Comparison of ENCODE assay signal across 8 cellular contexts in genomic region chr15:99704444-99704838, GRCh38. TPM values are rescaled to one million over a fixed set of nuclear protein-coding genes. Genes with fewer than 3 reads are reported as not detected.
DNase-seq lines count a peak whose midpoint lies in the region; ATAC-seq, FAIRE-seq and TF ChIP-seq lines count a peak whose summit lies in the region.

No MANE protein-coding gene starts in this region.

- no peak for TF ChIP-seq EP300 in SK-N-SH (IDR thresholded peaks at IDR 0.05; ENCODE audit: borderline replicate concordance in 1 of 2, low read depth in 1 of 2, low read length in 1 of 2)

- CTCF ChIA-PET in SK-N-SH (lab: Yijun Ruan, JAX): interaction anchor here (0.5 to 5.9 kb wide), 103 partner anchors 9 to 676 kb away, joined by 3 to 132 read pairs (median 5); partner anchors contain the start of genes LRRC28, LYSMD4, MEF2A and SYNM
- CTCF ChIA-PET in endothelial cell of umbilical vein (lab: Charles Lee): interaction anchor here (0.6 to 6.1 kb wide), 121 partner anchors 9 to 868 kb away, joined by 3 to 230 read pairs (median 6); partner anchors contain the start of genes LRRC28, LYSMD4, MEF2A and SYNM

- H3K9me1 ChIP-seq in endothelial cell of umbilical vein (replicated peaks; ENCODE audit: control insufficient read depth, extremely low read depth, insufficient read depth, low read length): no peaks in the 10 kb centered on the region

- H3K36me3 ChIP-seq in SK-N-SH (replicated peaks in 1 of 2; ENCODE audit: control insufficient read depth in 1 of 2, insufficient read depth in 2 of 2, low read length in 1 of 2) (peaks cover 0 to 15% of the 10 kb centered on the region in 2 experiments), endothelial cell of umbilical vein (ENCODE audit: control insufficient read depth in 2 of 2, extremely low read depth in 1 of 2, insufficient read depth in 2 of 2, low read length in 2 of 2) (no peaks in the 10 kb centered on the region)

- TF ChIP-seq POLR2A in GM12892 (IDR thresholded peaks at IDR 0.05; ENCODE audit: low read depth, low read length): no peak
- TF ChIP-seq POLR2A in endothelial cell of umbilical vein (IDR thresholded peaks at IDR 0.05; ENCODE audit: low read depth, low read length): no peak

- H3K27ac ChIP-seq in SK-N-SH (ENCODE audit: low read depth in 2 of 2, low read length in 1 of 2): peak overlapping the region in 1 of 2 experiments; percentile 80; a peak in 2 of 4 replicates
- H3K27ac ChIP-seq in endothelial cell of umbilical vein (ENCODE audit: insufficient read depth, low read depth, low read length): peak overlapping the region; percentile 75

- H4K20me1 ChIP-seq in SK-N-SH (ENCODE audit: insufficient read depth) (0 out of 2 replicates have a peak, but pooled peaks cover 3% of the 10 kb centered on the region), endothelial cell of umbilical vein (replicated peaks; ENCODE audit: control insufficient read depth, extremely low read depth, insufficient read depth, low read length) (no peaks in the 10 kb centered on the region)

- POLR2A ChIA-PET in SK-N-SH (lab: Yijun Ruan, JAX) (interaction anchor here (0.6 kb wide), 1 partner anchor 28 kb away, joined by 5 read pairs; the partner anchor contains the start of gene LYSMD4), endothelial cell of umbilical vein (lab: Charles Lee) (interaction anchor here (0.6 to 1.6 kb wide), 4 partner anchors 29 to 417 kb away, joined by 3 to 9 read pairs (median 4); partner anchors contain the start of genes LYSMD4 and MEF2A)

- H3K79me2 ChIP-seq in SK-N-SH (ENCODE audit: insufficient read depth) (no peaks in the 10 kb centered on the region), endothelial cell of umbilical vein (ENCODE audit: control insufficient read depth, insufficient read depth, low read length) (no peaks in the 10 kb centered on the region)

- no TSS peak for BruUV-seq in endothelial cell of umbilical vein (replicated peaks; lab: Mats Ljungman, UMichigan)

- intact Hi-C loops in endothelial cell of umbilical vein (cut with micrococcal nuclease): loop anchor here (1.0 to 5.0 kb wide), 8 partner anchors 51 to 602 kb away; partner anchors contain the start of gene MEF2A

- DNase-seq in AML-193 (lab: John Stamatoyannopoulos, UW): peak; percentile 86 to 89
- DNase-seq in GM12892 (ENCODE audit: insufficient read length): no peak
- DNase-seq in NCI-H1105 treated with DMSO at 0.1 percent for 48 hours (lab: John Stamatoyannopoulos, UW): peak; percentile 88
- peak; percentile 65 for DNase-seq in SK-N-SH
- peak; percentile 92 for DNase-seq in endothelial cell of umbilical vein (ENCODE audit: low read depth, low spot score)
- DNase-seq in mucosa of gallbladder (ENCODE audit: low spot score): peak; percentile 61
- no peak for DNase-seq in GM19240 (ENCODE audit: insufficient read length, low spot score)

- H3K4me1 ChIP-seq in SK-N-SH (ENCODE audit: control insufficient read depth in 1 of 2, insufficient read depth in 2 of 2, low read depth in 1 of 2, low read length in 1 of 2) (peaks cover 19 to 33% of the 10 kb centered on the region in 2 experiments), endothelial cell of umbilical vein (ENCODE audit: control insufficient read depth, extremely low read depth, insufficient read depth, low read length) (peaks cover 46% of the 10 kb centered on the region)

- ATAC-seq in HG02840 (IDR thresholded peaks at IDR 0.05; ENCODE audit: low FRiP score, unreplicated experiment): peak; percentile 47

- H3K4me2 ChIP-seq in SK-N-SH: no peak overlapping the region
- H3K4me2 ChIP-seq in endothelial cell of umbilical vein (ENCODE audit: insufficient read depth, low read length): peak overlapping the region; percentile 89

- no peak overlapping the region for H2AFZ ChIP-seq in SK-N-SH (ENCODE audit: low read depth)
- H2AFZ ChIP-seq in endothelial cell of umbilical vein (ENCODE audit: low read depth, low read length): no peak overlapping the region

- no peaks in the 10 kb centered on the region for H3K9me3 ChIP-seq in SK-N-SH
- H3K9me3 ChIP-seq in endothelial cell of umbilical vein (replicated peaks; ENCODE audit: control insufficient read depth, insufficient read depth, low read length): no peaks in the 10 kb centered on the region

- H3K4me3 ChIP-seq in SK-N-SH (ENCODE audit: low read depth in 2 of 2, low read length in 1 of 2) (no peak overlapping the region; a peak in 1 of 4 replicates), endothelial cell of umbilical vein (replicated peaks in 1 of 3; ENCODE audit: insufficient read depth in 1 of 3, low read depth in 1 of 3, low read length in 3 of 3) (no peak overlapping the region)

- H3F3A ChIP-seq in SK-N-SH (replicated peaks; ENCODE audit: insufficient read depth): peaks cover 17% of the 10 kb centered on the region

- TF ChIP-seq RAD21 in SK-N-SH (IDR thresholded peaks at IDR 0.05; ENCODE audit: low read length): peak; percentile 91

- dilution Hi-C loops in endothelial cell of umbilical vein (cut with MboI; ENCODE audit: extremely low pct_ligation_motif_present, low sequenced_read_pairs): loop anchor here (25.0 kb wide), 1 partner anchor 417 kb away; no protein-coding TSS in a partner anchor

- H3K9ac ChIP-seq in SK-N-SH: no peak overlapping the region
- H3K9ac ChIP-seq in endothelial cell of umbilical vein (replicated peaks; ENCODE audit: extremely low read depth, insufficient read depth, low read length): peak overlapping the region; percentile 89

- peak; percentile 93 for FAIRE-seq in GM12892 (lab: Jason Lieb, UNC)
- peak; percentile 84 for FAIRE-seq in endothelial cell of umbilical vein (lab: Jason Lieb, UNC)

- H3K27me3 ChIP-seq in SK-N-SH (ENCODE audit: insufficient read depth) (no peaks in the 10 kb centered on the region), endothelial cell of umbilical vein (ENCODE audit: control insufficient read depth in 2 of 2, insufficient read depth in 2 of 2, low read length in 2 of 2) (no peaks in the 10 kb centered on the region)

- WGBS in SK-N-SH (ENCODE audit: low lambda C conversion rate): 40% methylated on average over 3 of the region's 3 CpGs

- no peaks in the 10 kb centered on the region for H3K9me2 ChIP-seq in SK-N-SH

- TF ChIP-seq CTCF in SK-N-SH (IDR thresholded peaks at IDR 0.05): peak; percentile 77
- TF ChIP-seq CTCF in endothelial cell of umbilical vein (IDR thresholded peaks at IDR 0.05; ENCODE audit: extremely low read depth in 1 of 2, insufficient read depth in 1 of 2, low read depth in 1 of 2, low read length in 2 of 2): peak; percentile 50 to 61

TF ChIP-seq in SK-N-SH, 30 proteins besides CTCF, POLR2A, EP300 and RAD21:
- TF ChIP-seq CHD2 (IDR thresholded peaks at IDR 0.05; ENCODE audit: low read length, partially characterized antibody) (peak; percentile 41), ZBTB33 (IDR thresholded peaks at IDR 0.05; ENCODE audit: borderline replicate concordance, low read depth) (no peak), GATA2 (CRISPR knock-in tag; IDR thresholded peaks at IDR 0.05) (no peak), SMC3 (IDR thresholded peaks at IDR 0.05; ENCODE audit: low read depth, low read length) (peak; percentile 82)

TF ChIP-seq in endothelial cell of umbilical vein, 7 proteins besides CTCF, POLR2A, EP300 and RAD21:
- TF ChIP-seq POLR2AphosphoS5 (IDR thresholded peaks at IDR 0.05; ENCODE audit: insufficient read depth, low read depth, low read length): no peak
- TF ChIP-seq GATA2 (IDR thresholded peaks at IDR 0.05; ENCODE audit: insufficient read depth, insufficient read length, low read depth, low read length): peak; percentile 11
- TF ChIP-seq JUN (IDR thresholded peaks at IDR 0.05; ENCODE audit: borderline replicate concordance, insufficient read depth, insufficient read length, low read depth): no peak

RNA-seq across cellular contexts. Expression of gene LYSMD4, which starts 28.8 kb away (rescaled TPM):
- polyA plus RNA-seq in GM12892 (2012; ENCODE audit: missing spikeins): 4.9 TPM
- polyA plus RNA-seq in SK-N-SH (2012; rRNA removed): 5.1 and 6.1 TPM in 2 replicates
- polyA plus RNA-seq in SK-N-SH (2012; cell fraction: cytosol; rRNA removed): 3.2 and 4.7 TPM in 2 replicates
- 14.2 and 18.0 TPM in 2 replicates for polyA plus RNA-seq in SK-N-SH (2012; cell fraction: nucleus; rRNA removed)
- 7.0 and 8.4 TPM in 2 replicates for total RNA-seq in endothelial cell of umbilical vein
- polyA plus RNA-seq in endothelial cell of umbilical vein: 6.9 and 7.1 TPM in 2 replicates
- 5.1 and 6.4 TPM in 2 replicates for polyA plus RNA-seq in endothelial cell of umbilical vein (2011; cell fraction: cytosol; rRNA removed)
- 15.1 and 16.9 TPM in 2 replicates for polyA plus RNA-seq in endothelial cell of umbilical vein (2011; cell fraction: nucleus; rRNA removed)
- 4.2 and 7.1 TPM in 2 replicates for polyA plus RNA-seq in endothelial cell of umbilical vein (2012)
- polyA minus RNA-seq in endothelial cell of umbilical vein: 6.5 and 8.5 TPM in 2 replicates
- 4.9 TPM for polyA minus RNA-seq in endothelial cell of umbilical vein (2011; cell fraction: cytosol; rRNA and poly(A)+ RNA removed)
- polyA minus RNA-seq in endothelial cell of umbilical vein (2011; cell fraction: nucleus; rRNA and poly(A)+ RNA removed): 5.0 and 6.2 TPM in 2 replicates
- 11.6 TPM for total RNA-seq in mucosa of gallbladder

Comparison
In these comparisons a context has a peak if more than half of its experiments do, and no peak if none do; other contexts are left out.
1. DNase-seq: peak in AML-193 (2 of 2), NCI-H1105 treated with DMSO at 0.1 percent for 48 hours (single experiment), SK-N-SH (single experiment), endothelial cell of umbilical vein (single experiment) and mucosa of gallbladder (single experiment); none in GM12892 (single experiment) and GM19240 (single experiment).